ENCODE assay signal across 1 cellular context in the genomic region with DNA sequence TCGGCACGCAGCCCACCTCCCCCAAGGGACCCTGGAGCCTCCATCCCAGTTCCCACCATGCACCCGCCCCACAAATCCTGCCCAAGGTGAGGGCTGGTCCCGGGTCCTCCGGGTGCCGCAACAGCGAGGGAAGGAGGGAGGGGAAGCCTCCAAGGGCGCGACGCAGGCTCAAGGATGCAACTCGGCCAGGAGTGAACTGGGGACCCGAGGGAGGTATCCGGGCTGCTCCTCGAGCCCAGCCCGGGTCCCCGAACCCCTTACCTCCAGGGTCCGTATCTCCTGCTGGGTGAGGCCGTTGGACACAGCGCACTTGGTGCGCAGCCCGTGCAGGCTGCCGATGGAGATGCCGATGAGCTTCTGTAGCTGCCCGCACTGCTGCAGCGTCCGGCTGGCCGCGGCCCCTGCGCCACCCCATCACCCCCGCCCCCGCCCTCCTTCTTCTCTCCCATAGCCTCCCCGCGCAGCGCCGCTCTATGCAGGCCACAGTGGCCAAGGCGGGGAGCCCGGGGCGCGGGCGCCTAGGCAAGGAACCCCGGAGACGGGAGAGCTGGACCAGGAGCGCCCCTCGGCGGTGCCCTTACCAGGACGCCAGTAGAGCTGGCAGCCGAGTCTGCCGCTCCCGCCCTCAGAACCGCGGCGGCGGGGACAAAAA.
TF ChIP-seq lines count a peak whose summit lies in the region.

No MANE protein-coding gene starts in this region.

TF ChIP-seq in HepG2, 621 proteins besides CTCF, POLR2A, EP300 and RAD21:
- no peak for TF ChIP-seq DNMT1 (CRISPR knock-in tag; IDR thresholded peaks at IDR 0.05)
- TF ChIP-seq, protein P1, sequence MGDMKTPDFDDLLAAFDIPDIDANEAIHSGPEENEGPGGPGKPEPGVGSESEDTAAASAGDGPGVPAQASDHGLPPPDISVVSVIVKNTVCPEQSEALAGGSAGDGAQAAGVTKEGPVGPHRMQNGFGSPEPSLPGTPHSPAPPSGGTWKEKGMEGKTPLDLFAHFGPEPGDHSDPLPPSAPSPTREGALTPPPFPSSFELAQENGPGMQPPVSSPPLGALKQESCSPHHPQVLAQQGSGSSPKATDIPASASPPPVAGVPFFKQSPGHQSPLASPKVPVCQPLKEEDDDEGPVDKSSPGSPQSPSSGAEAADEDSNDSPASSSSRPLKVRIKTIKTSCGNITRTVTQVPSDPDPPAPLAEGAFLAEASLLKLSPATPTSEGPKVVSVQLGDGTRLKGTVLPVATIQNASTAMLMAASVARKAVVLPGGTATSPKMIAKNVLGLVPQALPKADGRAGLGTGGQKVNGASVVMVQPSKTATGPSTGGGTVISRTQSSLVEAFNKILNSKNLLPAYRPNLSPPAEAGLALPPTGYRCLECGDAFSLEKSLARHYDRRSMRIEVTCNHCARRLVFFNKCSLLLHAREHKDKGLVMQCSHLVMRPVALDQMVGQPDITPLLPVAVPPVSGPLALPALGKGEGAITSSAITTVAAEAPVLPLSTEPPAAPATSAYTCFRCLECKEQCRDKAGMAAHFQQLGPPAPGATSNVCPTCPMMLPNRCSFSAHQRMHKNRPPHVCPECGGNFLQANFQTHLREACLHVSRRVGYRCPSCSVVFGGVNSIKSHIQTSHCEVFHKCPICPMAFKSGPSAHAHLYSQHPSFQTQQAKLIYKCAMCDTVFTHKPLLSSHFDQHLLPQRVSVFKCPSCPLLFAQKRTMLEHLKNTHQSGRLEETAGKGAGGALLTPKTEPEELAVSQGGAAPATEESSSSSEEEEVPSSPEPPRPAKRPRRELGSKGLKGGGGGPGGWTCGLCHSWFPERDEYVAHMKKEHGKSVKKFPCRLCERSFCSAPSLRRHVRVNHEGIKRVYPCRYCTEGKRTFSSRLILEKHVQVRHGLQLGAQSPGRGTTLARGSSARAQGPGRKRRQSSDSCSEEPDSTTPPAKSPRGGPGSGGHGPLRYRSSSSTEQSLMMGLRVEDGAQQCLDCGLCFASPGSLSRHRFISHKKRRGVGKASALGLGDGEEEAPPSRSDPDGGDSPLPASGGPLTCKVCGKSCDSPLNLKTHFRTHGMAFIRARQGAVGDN (CRISPR knock-in tag; IDR thresholded peaks at IDR 0.05), result 0 out of 2 replicates have a peak, but pooled peaks have one; percentile 23
